In genomic region chr1:198599749-198600148, GRCh38 we compare ENCODE assay signal across 28 cellular contexts. TPM values are rescaled to one million over a fixed set of nuclear protein-coding genes. Genes with fewer than 3 reads are reported as not detected.
DNase-seq lines count a peak whose midpoint lies in the region; ATAC-seq, FAIRE-seq and TF ChIP-seq lines count a peak whose summit lies in the region.
"Had no signal": no experiment of that assay in that cellular context is flagged by ENCODE, and none has a peak within 500 bp of the region (broad histone marks: within the 10 kb centered on the region; RNA-seq: fewer than 3 reads in every experiment).

No MANE protein-coding gene starts in this region.

- ATAC-seq in GM12878 = no peak
- ATAC-seq in natural killer cell treated with Interleukin-12 subunit alpha and Interleukin-12 subunit beta and Interleukin-15 and Interleukin-18, amount 100 ng/mL, for 72 hours = no peak
- ATAC-seq in GM18870 (IDR thresholded peaks at IDR 0.05; ENCODE audit: unreplicated experiment) = no peak
- no peak for ATAC-seq in GM19463 (IDR thresholded peaks at IDR 0.05; ENCODE audit: unreplicated experiment)
- ATAC-seq: HCT116 had no signal

- no peak for TF ChIP-seq POLR2A in GM12878 (IDR thresholded peaks at IDR 0.05; ENCODE audit: low read depth, low read length)

- peaks cover 61% of the 10 kb centered on the region for H3K4me1 ChIP-seq in OCI-LY1 (ENCODE audit: insufficient read depth, low read length, severe bottlenecking)
- H3K4me1 ChIP-seq in GM12878 (ENCODE audit: control insufficient read depth, insufficient read depth, low read length) = peaks cover 27% of the 10 kb centered on the region
- H3K4me1 ChIP-seq: suprapubic skin had no signal

- H3K27ac ChIP-seq in OCI-LY1 (ENCODE audit: low read depth, low read length, poor library complexity, severe bottlenecking) (peak overlapping the region; percentile 97), GM12878 (ENCODE audit: control insufficient read depth, insufficient read depth) (peak overlapping the region; percentile 81)
- H3K27ac ChIP-seq: suprapubic skin had no signal

- no peak for FAIRE-seq in GM12878 (lab: Jason Lieb, UNC)
- FAIRE-seq: A204.1, urothelium cell line had no signal

- peaks cover 38% of the 10 kb centered on the region for H3K36me3 ChIP-seq in OCI-LY1 (ENCODE audit: insufficient read depth, low read length)
- H3K36me3 ChIP-seq in GM12878 (ENCODE audit: control insufficient read depth in 2 of 2, insufficient read depth in 2 of 2, low read length in 1 of 2) = no peaks in the 10 kb centered on the region
- H3K36me3 ChIP-seq: suprapubic skin had no signal

- H3K36me3 Mint-ChIP-seq in activated CD4-positive, alpha-beta memory T cell treated with anti-CD3 and anti-CD28 coated beads for 36 hours = peaks cover 15% of the 10 kb centered on the region
- peaks cover 36% of the 10 kb centered on the region for H3K36me3 Mint-ChIP-seq in activated CD4-positive, alpha-beta memory T cell treated with anti-CD3 and anti-CD28 coated beads, Interleukin-2, amount 10 ng/mL, durations not matched to agents 7 days and 5 days (ENCODE audit: low read depth)
- peaks cover 33% of the 10 kb centered on the region for H3K36me3 Mint-ChIP-seq in natural killer cell treated with Interleukin-12 subunit alpha and Interleukin-12 subunit beta and Interleukin-15 and Interleukin-18, amount 100 ng/mL, for 72 hours
- H3K36me3 Mint-ChIP-seq in chondrocyte (ENCODE audit: low read depth) = no peaks in the 10 kb centered on the region

- H4K20me1 ChIP-seq in OCI-LY1 (ENCODE audit: insufficient read depth, low read length) = no peaks in the 10 kb centered on the region
- H4K20me1 ChIP-seq in GM12878 (ENCODE audit: control insufficient read depth, insufficient read depth) = no peaks in the 10 kb centered on the region

- H3K9me3 ChIP-seq in OCI-LY1 (ENCODE audit: low read length) (peaks cover 7% of the 10 kb centered on the region; the same call in 1 of the 2 replicates), GM12878 (replicated peaks; ENCODE audit: control insufficient read depth, insufficient read depth, low read length) (peaks cover 11% of the 10 kb centered on the region)
- H3K9me3 ChIP-seq: Caco-2, suprapubic skin had no signal

- H3K9me3 Mint-ChIP-seq in activated CD4-positive, alpha-beta memory T cell treated with anti-CD3 and anti-CD28 coated beads for 36 hours = peaks cover 2% of the 10 kb centered on the region
- H3K9me3 Mint-ChIP-seq in activated CD4-positive, alpha-beta memory T cell treated with anti-CD3 and anti-CD28 coated beads, Interleukin-2, amount 10 ng/mL, durations not matched to agents 7 days and 5 days = peaks cover 15% of the 10 kb centered on the region
- peaks cover 22% of the 10 kb centered on the region for H3K9me3 Mint-ChIP-seq in natural killer cell treated with Interleukin-12 subunit alpha and Interleukin-12 subunit beta and Interleukin-15 and Interleukin-18, amount 100 ng/mL, for 72 hours
- H3K9me3 Mint-ChIP-seq in chondrocyte (ENCODE audit: low read depth) = peaks cover 4% of the 10 kb centered on the region

- POLR2A ChIA-PET in activated CD4-positive, alpha-beta memory T cell treated with anti-CD3 and anti-CD28 coated beads for 36 hours (lab: Charles Lee) = interaction anchor here (0.6 kb wide), 1 partner anchor 24 kb away, joined by 3 read pairs; no protein-coding TSS in a partner anchor
- POLR2A ChIA-PET in activated CD4-positive, alpha-beta memory T cell treated with anti-CD3 and anti-CD28 coated beads, Interleukin-2, amount 10 ng/mL, durations not matched to agents 7 days and 5 days (lab: Charles Lee) = interaction anchor here (2.2 to 2.9 kb wide), 2 partner anchors 8 to 11 kb away, joined by 6 to 25 read pairs; no protein-coding TSS in a partner anchor
- POLR2A ChIA-PET in GM12878 (lab: Charles Lee) = interaction anchor here (1.0 to 3.0 kb wide), 2 partner anchors 45 to 50 kb away, joined by 3 to 10 read pairs; no protein-coding TSS in a partner anchor

- CTCF ChIA-PET in activated CD4-positive, alpha-beta memory T cell treated with anti-CD3 and anti-CD28 coated beads for 36 hours (lab: Charles Lee) = no interaction called here
- CTCF ChIA-PET in activated CD4-positive, alpha-beta memory T cell treated with anti-CD3 and anti-CD28 coated beads, Interleukin-2, amount 10 ng/mL, durations not matched to agents 7 days and 5 days (lab: Charles Lee) = no interaction called here
- CTCF ChIA-PET in GM12878 (lab: Yijun Ruan, JAX) = interaction anchor here (2.2 to 4.4 kb wide), 2 partner anchors 22 to 82 kb away, joined by 6 to 43 read pairs; no protein-coding TSS in a partner anchor

- no peaks in the 10 kb centered on the region for H3K9me2 ChIP-seq in OCI-LY1 (ENCODE audit: low read depth, low read length)

- peaks cover 25% of the 10 kb centered on the region for H3K79me2 ChIP-seq in OCI-LY1 (ENCODE audit: insufficient read depth, low read length)
- H3K79me2 ChIP-seq in GM12878 (ENCODE audit: control insufficient read depth, insufficient read depth, low read length) = no peaks in the 10 kb centered on the region; the same call in 1 of the 2 replicates

- H3K4me2 ChIP-seq in OCI-LY1 (ENCODE audit: low read length) (peak overlapping the region; percentile 87; the same call in 1 of the 2 replicates), GM12878 (ENCODE audit: control insufficient read depth, insufficient read depth) (0 out of 2 replicates have a peak overlapping the region, but pooled peaks have one; percentile 82)

- H3K27me3 Mint-ChIP-seq in activated CD4-positive, alpha-beta memory T cell treated with anti-CD3 and anti-CD28 coated beads for 36 hours = no peaks in the 10 kb centered on the region
- H3K27me3 Mint-ChIP-seq in activated CD4-positive, alpha-beta memory T cell treated with anti-CD3 and anti-CD28 coated beads, Interleukin-2, amount 10 ng/mL, durations not matched to agents 7 days and 5 days = no peaks in the 10 kb centered on the region
- no peaks in the 10 kb centered on the region for H3K27me3 Mint-ChIP-seq in natural killer cell treated with Interleukin-12 subunit alpha and Interleukin-12 subunit beta and Interleukin-15 and Interleukin-18, amount 100 ng/mL, for 72 hours
- H3K27me3 Mint-ChIP-seq in chondrocyte (ENCODE audit: low read depth) = no peaks in the 10 kb centered on the region

- no peak for TF ChIP-seq RAD21 in GM12878 (IDR thresholded peaks at IDR 0.05; ENCODE audit: insufficient read depth, low read depth, low read length)

- DNase-seq in activated CD4-positive, alpha-beta memory T cell treated with anti-CD3 and anti-CD28 coated beads for 36 hours = no peak
- no peak for DNase-seq in activated CD4-positive, alpha-beta memory T cell treated with anti-CD3 and anti-CD28 coated beads, Interleukin-2, amount 10 ng/mL, durations not matched to agents 7 days and 5 days
- DNase-seq in GM12878 (ENCODE audit: low read depth, low spot score) = no peak
- DNase-seq in natural killer cell treated with Interleukin-12 subunit alpha and Interleukin-12 subunit beta and Interleukin-15 and Interleukin-18, amount 100 ng/mL, for 72 hours (ENCODE audit: low spot score) = no peak
- DNase-seq in chondrocyte (ENCODE audit: low spot score) = no peak
- DNase-seq: activated CD8-positive, alpha-beta memory T cell treated with anti-CD3 and anti-CD28 coated beads for 24 hours; activated naive CD4-positive, alpha-beta T cell treated with Interleukin-2 at 50 U/mL for 16 hours; activated T-cell treated with anti-CD3 and anti-CD28 coated beads, Interleukin-2, amount 50 U/mL, for 1 hour; Caco-2; DND-41; mesenchymal stem cell; NCI-H1092; NCI-H1930; NCI-H69; occipital lobe; RPMI8226; stimulated activated CD4-positive, alpha-beta T cell treated with anti-CD3 and anti-CD28 coated beads, Interleukin-1b, Interleukin-23, amount 100 ng/mL, for 48 hours; T-helper 9 cell had no signal

- peaks cover 78% of the 10 kb centered on the region for H3K4me1 Mint-ChIP-seq in activated CD4-positive, alpha-beta memory T cell treated with anti-CD3 and anti-CD28 coated beads for 36 hours (ENCODE audit: low read depth)
- peaks cover 58% of the 10 kb centered on the region for H3K4me1 Mint-ChIP-seq in activated CD4-positive, alpha-beta memory T cell treated with anti-CD3 and anti-CD28 coated beads, Interleukin-2, amount 10 ng/mL, durations not matched to agents 7 days and 5 days
- peaks cover 57 to 65% of the 10 kb centered on the region in 2 donors for H3K4me1 Mint-ChIP-seq in natural killer cell treated with Interleukin-12 subunit alpha and Interleukin-12 subunit beta and Interleukin-15 and Interleukin-18, amount 100 ng/mL, for 72 hours (ENCODE audit: low read depth in 2 of 2)
- H3K4me1 Mint-ChIP-seq in chondrocyte (ENCODE audit: low read depth) = peaks cover 15% of the 10 kb centered on the region

- TF ChIP-seq CTCF in OCI-LY1 (IDR thresholded peaks at IDR 0.05; ENCODE audit: low read length) = no peak
- TF ChIP-seq CTCF in GM12878 (IDR thresholded peaks at IDR 0.05 in 2 of 3, conservative IDR thresholded peaks at IDR 0.05 in 1 of 3; ENCODE audit: control insufficient read depth in 2 of 3, extremely low read depth in 1 of 3, insufficient read depth in 1 of 3, low read depth in 3 of 3, low read length in 3 of 3) = no peak
- TF ChIP-seq CTCF in chondrocyte (IDR thresholded peaks at IDR 0.05) = no peak

- in situ Hi-C loops in GM12878 (cut with MboI) = no loop called here

- 97% methylated on average over 2 of the region's 2 CpGs for WGBS in GM12878 (ENCODE audit: insufficient coverage, insufficient replicate concordance, low lambda C conversion rate, missing lambda C conversion rate)

- SMC1A ChIA-PET in GM12878 (lab: Charles Lee; ENCODE audit: uncharacterized antibody, unreplicated experiment) = interaction anchor here (1.0 to 7.8 kb wide), 13 partner anchors 9 to 190 kb away, joined by 3 to 90 read pairs (median 13); partner anchors contain the start of gene PTPRC

- H3K27ac Mint-ChIP-seq in activated CD4-positive, alpha-beta memory T cell treated with anti-CD3 and anti-CD28 coated beads for 36 hours = peak overlapping the region; percentile 82
- no peak overlapping the region for H3K27ac Mint-ChIP-seq in activated CD4-positive, alpha-beta memory T cell treated with anti-CD3 and anti-CD28 coated beads, Interleukin-2, amount 10 ng/mL, durations not matched to agents 7 days and 5 days
- peak overlapping the region; percentile 76 to 92 for H3K27ac Mint-ChIP-seq in natural killer cell treated with Interleukin-12 subunit alpha and Interleukin-12 subunit beta and Interleukin-15 and Interleukin-18, amount 100 ng/mL, for 72 hours
- no peak overlapping the region for H3K27ac Mint-ChIP-seq in chondrocyte (ENCODE audit: unreplicated experiment)

- H3K4me3 ChIP-seq in OCI-LY1 (ENCODE audit: low read depth, low read length, poor library complexity, severe bottlenecking) = peak overlapping the region; percentile 84
- H3K4me3 ChIP-seq in GM12878 = no peak overlapping the region
- H3K4me3 ChIP-seq: suprapubic skin had no signal

- TF ChIP-seq EP300 in GM12878 (IDR thresholded peaks at IDR 0.05; ENCODE audit: borderline replicate concordance in 1 of 2, control insufficient read depth in 1 of 2, low read depth in 2 of 2, low read length in 2 of 2) = no peak

- intact Hi-C loops in activated CD4-positive, alpha-beta memory T cell treated with anti-CD3 and anti-CD28 coated beads for 36 hours (cut with micrococcal nuclease) = loop anchor here (10.0 kb wide), 1 partner anchor 235 kb away; no protein-coding TSS in a partner anchor
- intact Hi-C loops in GM12878 (cut with micrococcal nuclease; ENCODE audit: unreplicated experiment) = loop anchor here (1.0 to 5.0 kb wide), 4 partner anchors 42 to 437 kb away; no protein-coding TSS in a partner anchor

- BruUV-seq in GM12878 (replicated peaks; lab: Mats Ljungman, UMichigan) = no TSS peak

- H3F3A ChIP-seq in OCI-LY1 (ENCODE audit: insufficient read depth, low read length) = no peaks in the 10 kb centered on the region

- RAD21 ChIA-PET in GM12878 (lab: Charles Lee; ENCODE audit: unreplicated experiment) = interaction anchor here (2.5 to 7.6 kb wide), 6 partner anchors 22 to 84 kb away, joined by 7 to 150 read pairs (median 29); partner anchors contain the start of gene PTPRC

- H2AFZ ChIP-seq in OCI-LY1 (ENCODE audit: low read length) (no peak overlapping the region), GM12878 (ENCODE audit: control insufficient read depth, low read depth, low read length) (no peak overlapping the region)

- H3K27me3 ChIP-seq in OCI-LY1 (ENCODE audit: insufficient read depth, low read length) (no peaks in the 10 kb centered on the region), GM12878 (replicated peaks in 1 of 2; ENCODE audit: control insufficient read depth in 2 of 2, insufficient read depth in 2 of 2, low read length in 1 of 2) (no peaks in the 10 kb centered on the region)
- H3K27me3 ChIP-seq: suprapubic skin had no signal

- peak overlapping the region; percentile 99; the same call in 1 of the 2 replicates for H3K9ac ChIP-seq in OCI-LY1 (ENCODE audit: low read length)
- no peak overlapping the region for H3K9ac ChIP-seq in GM12878 (ENCODE audit: control insufficient read depth, insufficient read depth, low read length)

- no peak overlapping the region for H3K4me3 Mint-ChIP-seq in activated CD4-positive, alpha-beta memory T cell treated with anti-CD3 and anti-CD28 coated beads for 36 hours
- no peak overlapping the region for H3K4me3 Mint-ChIP-seq in activated CD4-positive, alpha-beta memory T cell treated with anti-CD3 and anti-CD28 coated beads, Interleukin-2, amount 10 ng/mL, durations not matched to agents 7 days and 5 days
- peak overlapping the region; percentile 57 for H3K4me3 Mint-ChIP-seq in natural killer cell treated with Interleukin-12 subunit alpha and Interleukin-12 subunit beta and Interleukin-15 and Interleukin-18, amount 100 ng/mL, for 72 hours
- no peak overlapping the region for H3K4me3 Mint-ChIP-seq in chondrocyte (ENCODE audit: unreplicated experiment)

RNA-seq across cellular contexts. Expression of gene PTPRC, which starts 39.1 kb away (rescaled TPM):
- 100 to 1,000 TPM; 495 to 503 TPM for total RNA-seq in activated CD4-positive, alpha-beta memory T cell treated with anti-CD3 and anti-CD28 coated beads for 36 hours
- 100 to 1,000 TPM; 724 to 731 TPM for total RNA-seq in activated CD4-positive, alpha-beta memory T cell treated with anti-CD3 and anti-CD28 coated beads, Interleukin-2, amount 10 ng/mL, durations not matched to agents 7 days and 5 days
- total RNA-seq in GM12878 (2013; cell fraction: nucleolus; rRNA removed) = 586 and 675 TPM in 2 replicates
- total RNA-seq in GM12878 (2014; rRNA removed) (117 and 136 TPM in 2 replicates), GM12878 (2014; rRNA removed; fragmentation: Illumina TruSeq; extraction: Trizol) (167 and 171 TPM in 2 replicates), GM12878 (2021) (154 and 157 TPM in 2 replicates), chondrocyte (not detected in 3 replicates)
- 57.1 TPM for polyA plus RNA-seq in GM12878 (2011; ENCODE audit: low read depth)
- polyA plus RNA-seq in GM12878 (2011; rRNA removed) (171 and 221 TPM in 2 replicates), GM12878 (2014; fragmentation: Illumina TruSeq; extraction: Trizol) (156 and 163 TPM in 2 replicates), GM12878 (2014; fragmentation: Nextera tagmentation; extraction: Ambion mirVana) (10 to 100 TPM; 72.9 to 73.6 TPM), GM12878 (2014; rRNA removed) (75.1 and 80.9 TPM in 2 replicates), GM12878 (2016; fragmentation: Nextera tagmentation; extraction: Ambion mirVana) (100 to 1,000 TPM; 117 to 119 TPM)
- polyA plus RNA-seq in GM12878 (2011; cell fraction: cytosol; rRNA removed) = 125 and 161 TPM in 2 replicates
- polyA plus RNA-seq in GM12878 (2011; cell fraction: nucleus; rRNA removed) = 106 and 128 TPM in 2 replicates
- polyA plus RNA-seq in GM12878 (2012) = 67.1 and 78.4 TPM in 2 replicates
- 240 and 280 TPM in 2 replicates for polyA minus RNA-seq in GM12878 (2011; rRNA and poly(A)+ RNA removed)
- polyA minus RNA-seq in GM12878 (2011; cell fraction: cytosol; rRNA and poly(A)+ RNA removed) = 70.3 and 72.0 TPM in 2 replicates
- polyA minus RNA-seq in GM12878 (2011; cell fraction: nucleus; rRNA and poly(A)+ RNA removed) = 150 and 243 TPM in 2 replicates
- 100 to 1,000 TPM; 334 to 761 TPM for total RNA-seq in natural killer cell treated with Interleukin-12 subunit alpha and Interleukin-12 subunit beta and Interleukin-15 and Interleukin-18, amount 100 ng/mL, for 72 hours

RNA-seq across cellular contexts. Expression of gene ATP6V1G3, which starts 59.3 kb away (rescaled TPM):
- total RNA-seq in activated CD4-positive, alpha-beta memory T cell treated with anti-CD3 and anti-CD28 coated beads for 36 hours = not detected
- total RNA-seq in activated CD4-positive, alpha-beta memory T cell treated with anti-CD3 and anti-CD28 coated beads, Interleukin-2, amount 10 ng/mL, durations not matched to agents 7 days and 5 days = not detected
- not detected in 2 replicates for total RNA-seq in GM12878 (2013; cell fraction: nucleolus; rRNA removed)
- not detected in 2 replicates for total RNA-seq in GM12878 (2014; rRNA removed)
- total RNA-seq in GM12878 (2014; rRNA removed; fragmentation: Illumina TruSeq; extraction: Trizol) = not detected in 2 replicates
- not detected in 2 replicates for total RNA-seq in GM12878 (2021)
- polyA plus RNA-seq in GM12878 (2011; ENCODE audit: low read depth) = not detected
- not detected in 2 replicates for polyA plus RNA-seq in GM12878 (2011; rRNA removed)
- polyA plus RNA-seq in GM12878 (2011; cell fraction: cytosol; rRNA removed) = not detected in 2 replicates
- not detected in 2 replicates for polyA plus RNA-seq in GM12878 (2011; cell fraction: nucleus; rRNA removed)
- not detected in 2 replicates for polyA plus RNA-seq in GM12878 (2012)
- not detected in 2 replicates for polyA plus RNA-seq in GM12878 (2014; fragmentation: Illumina TruSeq; extraction: Trizol)
- under 1 TPM in 1 of 2 experiments, not detected in 1; 0.22 TPM for polyA plus RNA-seq in GM12878 (2014; fragmentation: Nextera tagmentation; extraction: Ambion mirVana)
- not detected in 2 replicates for polyA plus RNA-seq in GM12878 (2014; rRNA removed)
- polyA plus RNA-seq in GM12878 (2016; fragmentation: Nextera tagmentation; extraction: Ambion mirVana) = not detected
- not detected in 2 replicates for polyA minus RNA-seq in GM12878 (2011; rRNA and poly(A)+ RNA removed)
- polyA minus RNA-seq in GM12878 (2011; cell fraction: cytosol; rRNA and poly(A)+ RNA removed) = not detected in 2 replicates
- not detected in 2 replicates for polyA minus RNA-seq in GM12878 (2011; cell fraction: nucleus; rRNA and poly(A)+ RNA removed)
- not detected for total RNA-seq in natural killer cell treated with Interleukin-12 subunit alpha and Interleukin-12 subunit beta and Interleukin-15 and Interleukin-18, amount 100 ng/mL, for 72 hours
- not detected in 3 replicates for total RNA-seq in chondrocyte
- total RNA-seq: LHCN-M2, occipital lobe, SK-MEL-5, skeletal muscle tissue, suprapubic skin had no signal

Comparison
In these comparisons a context has a peak if more than half of its experiments do, and no peak if none do; other contexts are left out.
1. H3K27ac Mint-ChIP-seq: peak in activated CD4-positive, alpha-beta memory T cell treated with anti-CD3 and anti-CD28 coated beads for 36 hours (single experiment) and natural killer cell treated with Interleukin-12 subunit alpha and Interleukin-12 subunit beta and Interleukin-15 and Interleukin-18, amount 100 ng/mL, for 72 hours (2 of 2); none in activated CD4-positive, alpha-beta memory T cell treated with anti-CD3 and anti-CD28 coated beads, Interleukin-2, amount 10 ng/mL, durations not matched to agents 7 days and 5 days (single experiment) and chondrocyte (single experiment).
2. RNA of gene PTPRC, which starts 39.1 kb away (total RNA-seq): 334 to 761 TPM in natural killer cell treated with Interleukin-12 subunit alpha and Interleukin-12 subunit beta and Interleukin-15 and Interleukin-18, amount 100 ng/mL, for 72 hours, 724 to 731 TPM in activated CD4-positive, alpha-beta memory T cell treated with anti-CD3 and anti-CD28 coated beads, Interleukin-2, amount 10 ng/mL, durations not matched to agents 7 days and 5 days, 495 to 503 TPM in activated CD4-positive, alpha-beta memory T cell treated with anti-CD3 and anti-CD28 coated beads for 36 hours and 117 to 675 TPM in GM12878; not detected in chondrocyte; every median in the first group is over 100 times any median in the second.